ENCODE assay signal across 34 cellular contexts in genomic region chr13:90003566-90003965, GRCh38.
"Had no signal": no experiment of that assay in that cellular context is flagged by ENCODE, and none has a peak within 500 bp of the region (broad histone marks: within the 10 kb centered on the region; RNA-seq: fewer than 3 reads in every experiment).

No MANE protein-coding gene starts in this region.

- H3K9me3 ChIP-seq: ascending aorta, gastrocnemius medialis had no signal

- H3K27ac Mint-ChIP-seq: activated CD4-positive, alpha-beta memory T cell treated with anti-CD3 and anti-CD28 coated beads, Interleukin-2, amount 10 ng/mL, durations not matched to agents 7 days and 5 days; activated CD4-positive, alpha-beta T cell treated with anti-CD3 and anti-CD28 coated beads, Interleukin-2, amount 10 ng/mL, durations not matched to agents 7 days and 5 days; activated naive CD4-positive, alpha-beta T cell treated with anti-CD3 and anti-CD28 coated beads, Interleukin-2, amount 10 ng/mL, durations not matched to agents 7 days and 5 days; activated naive CD4-positive, alpha-beta T cell treated with anti-CD3 and anti-CD28 coated beads, Interleukin-2, amount 50 U/mL, for 72 hours; activated naive CD8-positive, alpha-beta T cell treated with anti-CD3 and anti-CD28 coated beads, Interleukin-2, amount 10 ng/mL, durations not matched to agents 7 days and 5 days; activated T-cell treated with anti-CD3 and anti-CD28 coated beads, Interleukin-2, amount 50 U/mL, for 24 hours; activated T-cell treated with anti-CD3 and anti-CD28 coated beads, Interleukin-2, amount 50 U/mL, for 72 hours; dendritic cell treated with granulocyte-macrophage colony-stimulating factor and Interleukin-4, amounts not matched to agents 40 ng/mL and 50 ng/mL, for 4 days; effector memory CD8-positive, alpha-beta T cell; T-helper 2 cell treated with Interferon-gamma antibody and Interleukin-4, amounts not matched to agents 5 μg/mL and 100 μg/mL, for 36 hours; WTC11 had no signal

- H3K27ac ChIP-seq: ascending aorta, brain microvascular endothelial cell, coronary artery, dorsolateral prefrontal cortex, esophagus muscularis mucosa, foreskin keratinocyte, gastrocnemius medialis, heart left ventricle, VCaP had no signal

- FAIRE-seq: bronchial epithelial cell had no signal

- H3K4me1 Mint-ChIP-seq: activated CD4-positive, alpha-beta memory T cell treated with anti-CD3 and anti-CD28 coated beads, Interleukin-2, amount 10 ng/mL, durations not matched to agents 7 days and 5 days; activated CD4-positive, alpha-beta T cell treated with anti-CD3 and anti-CD28 coated beads, Interleukin-2, amount 10 ng/mL, durations not matched to agents 7 days and 5 days; activated naive CD4-positive, alpha-beta T cell treated with anti-CD3 and anti-CD28 coated beads, Interleukin-2, amount 10 ng/mL, durations not matched to agents 7 days and 5 days; activated naive CD8-positive, alpha-beta T cell treated with anti-CD3 and anti-CD28 coated beads, Interleukin-2, amount 10 ng/mL, durations not matched to agents 7 days and 5 days; central memory CD8-positive, alpha-beta T cell had no signal

- H3K36me3 Mint-ChIP-seq: activated naive CD4-positive, alpha-beta T cell treated with anti-CD3 and anti-CD28 coated beads, Interleukin-2, amount 10 ng/mL, durations not matched to agents 7 days and 5 days; activated naive CD8-positive, alpha-beta T cell treated with anti-CD3 and anti-CD28 coated beads, Interleukin-2, amount 10 ng/mL, durations not matched to agents 7 days and 5 days had no signal

- H3K4me1 ChIP-seq: ascending aorta, esophagus muscularis mucosa, foreskin keratinocyte, gastrocnemius medialis, heart left ventricle had no signal

- H3K36me3 ChIP-seq: ascending aorta, brain microvascular endothelial cell, esophagus muscularis mucosa, gastrocnemius medialis, heart left ventricle had no signal

- H3K27me3 ChIP-seq: ascending aorta, brain microvascular endothelial cell, dorsolateral prefrontal cortex, esophagus muscularis mucosa, foreskin keratinocyte, gastrocnemius medialis, heart left ventricle had no signal

- H3K4me3 Mint-ChIP-seq: activated CD4-positive, alpha-beta memory T cell treated with anti-CD3 and anti-CD28 coated beads, Interleukin-2, amount 10 ng/mL, durations not matched to agents 7 days and 5 days; activated CD4-positive, alpha-beta T cell treated with anti-CD3 and anti-CD28 coated beads, Interleukin-2, amount 10 ng/mL, durations not matched to agents 7 days and 5 days; activated naive CD4-positive, alpha-beta T cell treated with anti-CD3 and anti-CD28 coated beads, Interleukin-2, amount 10 ng/mL, durations not matched to agents 7 days and 5 days; activated naive CD8-positive, alpha-beta T cell treated with anti-CD3 and anti-CD28 coated beads, Interleukin-2, amount 10 ng/mL, durations not matched to agents 7 days and 5 days; activated T-cell treated with anti-CD3 and anti-CD28 coated beads, Interleukin-2, amount 50 U/mL, for 24 hours; activated T-cell treated with anti-CD3 and anti-CD28 coated beads, Interleukin-2, amount 50 U/mL, for 72 hours; central memory CD8-positive, alpha-beta T cell; dendritic cell treated with granulocyte-macrophage colony-stimulating factor and Interleukin-4, amounts not matched to agents 40 ng/mL and 50 ng/mL, for 4 days; effector memory CD8-positive, alpha-beta T cell; T-helper 2 cell treated with Interferon-gamma antibody and Interleukin-4, amounts not matched to agents 5 μg/mL and 100 μg/mL, for 36 hours; WTC11 had no signal

- DNase-seq: activated CD4-positive, alpha-beta memory T cell treated with anti-CD3 and anti-CD28 coated beads, Interleukin-2, amount 10 ng/mL, durations not matched to agents 7 days and 5 days; activated CD4-positive, alpha-beta T cell treated with anti-CD3 and anti-CD28 coated beads for 1 hour; activated CD4-positive, alpha-beta T cell treated with anti-CD3 and anti-CD28 coated beads for 4 hours; activated CD4-positive, alpha-beta T cell treated with anti-CD3 and anti-CD28 coated beads, Interleukin-2, amount 10 ng/mL, durations not matched to agents 7 days and 5 days; activated CD4-positive, alpha-beta T cell treated with anti-CD3 and anti-CD28 coated beads, Interleukin-2, amount 50 U/mL, for 4 hours; activated CD8-positive, alpha-beta memory T cell treated with anti-CD3 and anti-CD28 coated beads, Interleukin-2, amount 50 U/mL, for 48 hours; activated gamma-delta T cell; activated naive CD4-positive, alpha-beta T cell; activated naive CD4-positive, alpha-beta T cell treated with anti-CD3 and anti-CD28 coated beads, Interleukin-2, amount 10 ng/mL, durations not matched to agents 7 days and 5 days; activated naive CD8-positive, alpha-beta T cell treated with anti-CD3 and anti-CD28 coated beads, Interleukin-2, amount 10 ng/mL, durations not matched to agents 7 days and 5 days; activated T-cell treated with anti-CD3 and anti-CD28 coated beads for 4 hours; activated T-cell treated with anti-CD3 and anti-CD28 coated beads, Interleukin-2, amount 50 U/mL, for 24 hours; activated T-cell treated with anti-CD3 and anti-CD28 coated beads, Interleukin-2, amount 50 U/mL, for 72 hours; brain microvascular endothelial cell; dorsolateral prefrontal cortex; effector CD4-positive, alpha-beta T cell; effector memory CD8-positive, alpha-beta T cell; erythroblast; foreskin keratinocyte; gastrocnemius medialis; glutamatergic neuron; heart left ventricle; hypothalamus; T1000 had no signal

- H3K27me3 Mint-ChIP-seq: activated CD4-positive, alpha-beta memory T cell treated with anti-CD3 and anti-CD28 coated beads, Interleukin-2, amount 10 ng/mL, durations not matched to agents 7 days and 5 days; activated CD4-positive, alpha-beta T cell treated with anti-CD3 and anti-CD28 coated beads, Interleukin-2, amount 10 ng/mL, durations not matched to agents 7 days and 5 days; activated naive CD4-positive, alpha-beta T cell treated with anti-CD3 and anti-CD28 coated beads, Interleukin-2, amount 10 ng/mL, durations not matched to agents 7 days and 5 days; activated naive CD8-positive, alpha-beta T cell treated with anti-CD3 and anti-CD28 coated beads, Interleukin-2, amount 10 ng/mL, durations not matched to agents 7 days and 5 days; activated T-cell treated with anti-CD3 and anti-CD28 coated beads, Interleukin-2, amount 50 U/mL, for 24 hours; central memory CD8-positive, alpha-beta T cell; dendritic cell treated with granulocyte-macrophage colony-stimulating factor and Interleukin-4, amounts not matched to agents 40 ng/mL and 50 ng/mL, for 4 days; effector memory CD8-positive, alpha-beta T cell had no signal

- ATAC-seq: activated naive CD4-positive, alpha-beta T cell treated with anti-CD3 and anti-CD28 coated beads, Interleukin-2, amount 50 U/mL, for 72 hours; activated T-cell treated with anti-CD3 and anti-CD28 coated beads, Interleukin-2, amount 50 U/mL, for 72 hours; effector memory CD8-positive, alpha-beta T cell; foreskin keratinocyte; gastrocnemius medialis; heart left ventricle; WTC11 had no signal

- H3K4me3 ChIP-seq: ascending aorta, coronary artery, dorsolateral prefrontal cortex, esophagus muscularis mucosa, gastrocnemius medialis, heart left ventricle had no signal
